ENCODE assay signal across 27 cellular contexts in genomic region chr11:76203937-76204336, GRCh38. TPM values are rescaled to one million over a fixed set of nuclear protein-coding genes. Genes with fewer than 3 reads are reported as not detected.
"Had no signal": no experiment of that assay in that cellular context is flagged by ENCODE, and none has a peak within 500 bp of the region (broad histone marks: within the 10 kb centered on the region; RNA-seq: fewer than 3 reads in every experiment).

No MANE protein-coding gene starts in this region.

- H3K27ac ChIP-seq: cardiac muscle cell, KMS-11, SJSA1 had no signal

- DNase-seq: activated CD4-positive, alpha-beta T cell treated with anti-CD3 and anti-CD28 coated beads, Interleukin-2, amount 10 ng/mL, durations not matched to agents 24 days and 14 days; activated CD4-positive, alpha-beta T cell treated with anti-CD3 and anti-CD28 coated beads, Interleukin-2, amount 50 U/mL, for 48 hours; activated CD8-positive, alpha-beta T cell treated with anti-CD3 and anti-CD28 coated beads, Interleukin-2, amount 10 ng/mL, durations not matched to agents 7 days and 5 days; activated gamma-delta T cell treated with Interleukin-2 at 50 U/mL for 16 hours; activated naive CD4-positive, alpha-beta T cell treated with anti-CD3 and anti-CD28 coated beads for 36 hours; activated T-cell treated with anti-CD3 and anti-CD28 coated beads, Interleukin-2, amount 50 U/mL, for 24 hours; amniotic stem cell; aorta; MM.1S; MV-4-11; NCI-H1092; NCI-H1436 treated with DMSO at 0.1 percent for 48 hours; NCI-H1694 treated with DMSO at 0.1 percent for 48 hours; NCI-H2029; NCI-H345; NCI-H524 treated with DMSO at 0.1 percent for 48 hours; SHP77 treated with DMSO at 0.1 percent for 48 hours; SK-N-SH had no signal

- H3K27ac Mint-ChIP-seq: activated CD4-positive, alpha-beta T cell treated with anti-CD3 and anti-CD28 coated beads, Interleukin-2, amount 10 ng/mL, durations not matched to agents 24 days and 14 days; activated CD8-positive, alpha-beta T cell treated with anti-CD3 and anti-CD28 coated beads, Interleukin-2, amount 10 ng/mL, durations not matched to agents 7 days and 5 days; activated naive CD4-positive, alpha-beta T cell treated with anti-CD3 and anti-CD28 coated beads for 36 hours; activated naive CD4-positive, alpha-beta T cell treated with anti-CD3 and anti-CD28 coated beads, Interleukin-2, amount 50 U/mL, for 72 hours; activated T-cell treated with anti-CD3 and anti-CD28 coated beads, Interleukin-2, amount 50 U/mL, for 24 hours; activated T-helper 1 cell treated with anti-CD3 and anti-CD28 coated beads, Interleukin-12 subunit alpha, Interleukin-12 subunit beta, Interleukin-2, Interleukin-4 antibody, amounts not matched to agents 30 ng/mL and 10 ng/mL and 1 ng/mL, durations not matched to agents 14 hours and 24 hours and 36 hours; T-helper 1 cell treated with Interleukin-12 subunit alpha and Interleukin-12 subunit beta and Interleukin-4 antibody, amounts not matched to agents 30 μg/mL and 1 μg/mL, for 36 hours; T-helper 2 cell treated with Interferon-gamma antibody and Interleukin-4, amounts not matched to agents 5 μg/mL and 100 μg/mL, for 36 hours had no signal

- H3K27me3 ChIP-seq: cardiac muscle cell had no signal

- H3K4me3 Mint-ChIP-seq: activated CD4-positive, alpha-beta T cell treated with anti-CD3 and anti-CD28 coated beads, Interleukin-2, amount 10 ng/mL, durations not matched to agents 24 days and 14 days; activated CD8-positive, alpha-beta T cell treated with anti-CD3 and anti-CD28 coated beads, Interleukin-2, amount 10 ng/mL, durations not matched to agents 7 days and 5 days; activated naive CD4-positive, alpha-beta T cell treated with anti-CD3 and anti-CD28 coated beads for 36 hours; activated T-cell treated with anti-CD3 and anti-CD28 coated beads, Interleukin-2, amount 50 U/mL, for 24 hours; activated T-helper 1 cell treated with anti-CD3 and anti-CD28 coated beads, Interleukin-12 subunit alpha, Interleukin-12 subunit beta, Interleukin-2, Interleukin-4 antibody, amounts not matched to agents 30 ng/mL and 10 ng/mL and 1 ng/mL, durations not matched to agents 14 hours and 24 hours and 36 hours; T-helper 1 cell treated with Interleukin-12 subunit alpha and Interleukin-12 subunit beta and Interleukin-4 antibody, amounts not matched to agents 30 μg/mL and 1 μg/mL, for 36 hours; T-helper 2 cell treated with Interferon-gamma antibody and Interleukin-4, amounts not matched to agents 5 μg/mL and 100 μg/mL, for 36 hours had no signal

- H3K9me3 Mint-ChIP-seq: activated CD4-positive, alpha-beta T cell treated with anti-CD3 and anti-CD28 coated beads, Interleukin-2, amount 10 ng/mL, durations not matched to agents 24 days and 14 days; activated naive CD4-positive, alpha-beta T cell treated with anti-CD3 and anti-CD28 coated beads for 36 hours; activated naive CD4-positive, alpha-beta T cell treated with anti-CD3 and anti-CD28 coated beads, Interleukin-2, amount 50 U/mL, for 72 hours; activated T-cell treated with anti-CD3 and anti-CD28 coated beads, Interleukin-2, amount 50 U/mL, for 24 hours; activated T-helper 1 cell treated with anti-CD3 and anti-CD28 coated beads, Interleukin-12 subunit alpha, Interleukin-12 subunit beta, Interleukin-2, Interleukin-4 antibody, amounts not matched to agents 30 ng/mL and 10 ng/mL and 1 ng/mL, durations not matched to agents 14 hours and 24 hours and 36 hours; T-helper 1 cell treated with Interleukin-12 subunit alpha and Interleukin-12 subunit beta and Interleukin-4 antibody, amounts not matched to agents 30 μg/mL and 1 μg/mL, for 36 hours; T-helper 2 cell treated with Interferon-gamma antibody and Interleukin-4, amounts not matched to agents 5 μg/mL and 100 μg/mL, for 36 hours had no signal

- H3K9me3 ChIP-seq: SJSA1, SK-N-SH had no signal

- H3K9ac ChIP-seq: KMS-11, SK-N-SH had no signal

- H3K4me3 ChIP-seq: cardiac muscle cell, SJSA1 had no signal

- H3K36me3 ChIP-seq: cardiac muscle cell, SJSA1 had no signal

- ATAC-seq: activated CD8-positive, alpha-beta T cell treated with anti-CD3 and anti-CD28 coated beads, Interleukin-2, amount 10 ng/mL, durations not matched to agents 7 days and 5 days; activated naive CD4-positive, alpha-beta T cell treated with anti-CD3 and anti-CD28 coated beads, Interleukin-2, amount 50 U/mL, for 72 hours; Panc1 had no signal

- H3K4me2 ChIP-seq: KMS-11, SK-N-SH had no signal

RNA-seq across cellular contexts. Expression of gene WNT11, which starts 2.4 kb away (rescaled TPM):
- total RNA-seq: activated naive CD4-positive, alpha-beta T cell treated with anti-CD3 and anti-CD28 coated beads for 36 hours; LHCN-M2; SJSA1 had no signal
